Comparison of ENCODE assay signal across 22 cellular contexts in the genomic region with DNA sequence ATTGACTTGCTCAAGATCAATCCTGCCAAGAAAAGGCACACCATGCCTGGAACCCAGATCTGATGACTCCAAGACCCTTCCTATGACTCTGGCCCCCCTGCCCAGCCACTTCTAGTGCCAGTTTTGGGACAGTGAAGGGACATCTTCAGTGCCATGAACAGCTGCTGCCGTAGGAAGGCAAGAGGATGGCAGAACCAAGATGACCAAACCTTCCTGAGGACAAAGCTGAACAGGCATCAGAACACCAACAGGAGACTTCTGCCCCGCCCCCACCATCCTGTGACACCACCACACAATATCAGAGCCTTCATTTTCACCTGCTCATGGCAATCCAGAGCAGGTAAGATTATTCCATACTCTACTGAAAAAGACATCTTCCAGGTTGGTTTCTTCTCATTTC.
"Had no signal": no experiment of that assay in that cellular context is flagged by ENCODE, and none has a peak within 500 bp of the region (broad histone marks: within the 10 kb centered on the region; RNA-seq: fewer than 3 reads in every experiment).

No MANE protein-coding gene starts in this region.

- H3K4me3 Mint-ChIP-seq: activated CD8-positive, alpha-beta memory T cell treated with anti-CD3 and anti-CD28 coated beads, Interleukin-2, amount 10 ng/mL, durations not matched to agents 7 days and 5 days; activated naive CD8-positive, alpha-beta T cell treated with anti-CD3 and anti-CD28 coated beads, Interleukin-2, amount 10 ng/mL, durations not matched to agents 7 days and 5 days; activated T-helper 1 cell treated with anti-CD3 and anti-CD28 coated beads, Interleukin-12 subunit alpha, Interleukin-12 subunit beta, Interleukin-2, Interleukin-4 antibody, amounts not matched to agents 30 ng/mL and 10 ng/mL and 1 ng/mL, durations not matched to agents 14 hours and 24 hours and 36 hours; mesothelial cell of epicardium; natural killer cell treated with Interleukin-12 subunit alpha and Interleukin-12 subunit beta and Interleukin-15 and Interleukin-18, amount 100 ng/mL, for 72 hours had no signal

- FAIRE-seq: islet of Langerhans had no signal

- H3K27ac Mint-ChIP-seq: activated CD8-positive, alpha-beta memory T cell treated with anti-CD3 and anti-CD28 coated beads, Interleukin-2, amount 10 ng/mL, durations not matched to agents 7 days and 5 days; activated naive CD8-positive, alpha-beta T cell treated with anti-CD3 and anti-CD28 coated beads, Interleukin-2, amount 10 ng/mL, durations not matched to agents 7 days and 5 days; activated T-helper 1 cell treated with anti-CD3 and anti-CD28 coated beads, Interleukin-12 subunit alpha, Interleukin-12 subunit beta, Interleukin-2, Interleukin-4 antibody, amounts not matched to agents 30 ng/mL and 10 ng/mL and 1 ng/mL, durations not matched to agents 14 hours and 24 hours and 36 hours; mesothelial cell of epicardium; progenitor cell of endocrine pancreas had no signal

- H3K9me3 ChIP-seq: breast epithelium, tibial artery had no signal

- H3K27me3 Mint-ChIP-seq: activated CD8-positive, alpha-beta memory T cell treated with anti-CD3 and anti-CD28 coated beads, Interleukin-2, amount 10 ng/mL, durations not matched to agents 7 days and 5 days; activated naive CD8-positive, alpha-beta T cell treated with anti-CD3 and anti-CD28 coated beads, Interleukin-2, amount 10 ng/mL, durations not matched to agents 7 days and 5 days; natural killer cell treated with Interleukin-12 subunit alpha and Interleukin-12 subunit beta and Interleukin-15 and Interleukin-18, amount 100 ng/mL, for 72 hours; progenitor cell of endocrine pancreas had no signal

- H3K27me3 ChIP-seq: breast epithelium, foreskin keratinocyte, tibial artery had no signal

- H3K27ac ChIP-seq: breast epithelium, foreskin keratinocyte, tibial artery had no signal

- ATAC-seq: activated CD8-positive, alpha-beta memory T cell treated with anti-CD3 and anti-CD28 coated beads, Interleukin-2, amount 10 ng/mL, durations not matched to agents 7 days and 5 days; foreskin keratinocyte; left ventricle myocardium superior; natural killer cell treated with Interleukin-12 subunit alpha and Interleukin-12 subunit beta and Interleukin-15 and Interleukin-18, amount 100 ng/mL, for 72 hours; stimulated activated naive CD8-positive, alpha-beta T cell treated with anti-CD3 and anti-CD28 coated beads, Interleukin-15, Interleukin-2, amounts not matched to agents 100 U/mL and 50 U/mL, for 24 hours had no signal

- H3K4me3 ChIP-seq: breast epithelium, tibial artery had no signal

- DNase-seq: activated CD4-positive, alpha-beta T cell treated with anti-CD3 and anti-CD28 coated beads for 1 hour; activated CD8-positive, alpha-beta memory T cell treated with anti-CD3 and anti-CD28 coated beads, Interleukin-2, amount 10 ng/mL, durations not matched to agents 7 days and 5 days; activated gamma-delta T cell treated with Interleukin-2 at 50 U/mL for 16 hours; activated naive CD8-positive, alpha-beta T cell treated with anti-CD3 and anti-CD28 coated beads, Interleukin-2, amount 10 ng/mL, durations not matched to agents 7 days and 5 days; activated T-cell treated with anti-CD3 and anti-CD28 coated beads for 4 hours; amniotic stem cell; foreskin keratinocyte; hippocampal formation; left ventricle myocardium superior; mammary epithelial cell; retina; stimulated activated CD4-positive, alpha-beta T cell treated with anti-CD3 and anti-CD28 coated beads, Interleukin-4, amount 100 ng/mL, for 24 hours; stimulated activated naive CD8-positive, alpha-beta T cell treated with anti-CD3 and anti-CD28 coated beads, Interleukin-15, Interleukin-2, amounts not matched to agents 100 U/mL and 50 U/mL, for 24 hours; T-helper 1 cell; T-helper 9 cell; tibial artery had no signal

- H3K4me1 ChIP-seq: breast epithelium, foreskin keratinocyte had no signal
